Comparison of ENCODE assay signal across 8 cellular contexts in the genomic region with DNA sequence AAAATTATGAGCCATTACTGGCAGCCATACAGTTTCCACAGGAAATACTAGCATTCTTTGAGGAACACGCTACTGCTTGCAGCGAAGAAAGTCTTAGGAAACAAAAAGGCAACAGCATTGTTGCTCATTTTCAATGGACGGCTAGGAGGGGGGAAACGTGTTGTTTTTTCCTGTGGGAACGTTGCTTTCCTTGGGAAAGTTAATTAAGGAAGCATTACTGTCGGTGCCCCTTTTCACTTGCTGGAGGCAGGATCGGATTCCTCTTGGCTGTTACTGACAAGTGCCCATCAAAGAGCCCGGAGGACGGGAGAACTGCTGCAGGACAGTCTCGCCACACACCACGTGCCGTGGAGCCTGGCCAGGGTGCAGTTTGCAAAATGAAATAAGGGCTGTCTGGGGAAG. TPM values are rescaled to one million over a fixed set of nuclear protein-coding genes. Genes with fewer than 3 reads are reported as not detected.
DNase-seq lines count a peak whose midpoint lies in the region; ATAC-seq, FAIRE-seq and TF ChIP-seq lines count a peak whose summit lies in the region.

No MANE protein-coding gene starts in this region.

- no peak overlapping the region for H3K9ac ChIP-seq in HUES48 (ENCODE audit: low read depth, low read length)

- H3K27ac ChIP-seq in HUES48 (ENCODE audit: low read depth, low read length): no peak overlapping the region
- peak overlapping the region in 3 of 5 donors; percentile 70 to 73 (median 71) for H3K27ac ChIP-seq in stomach

- no peaks in the 10 kb centered on the region for H3K36me3 ChIP-seq in HUES48 (ENCODE audit: control insufficient read depth, insufficient read depth, low read length)
- H3K36me3 ChIP-seq in bronchial epithelial cell (ENCODE audit: control insufficient read depth, insufficient read depth, low read length): no peaks in the 10 kb centered on the region
- no peaks in the 10 kb centered on the region for H3K36me3 ChIP-seq in kidney epithelial cell (ENCODE audit: control insufficient read depth, insufficient read depth, low read length)
- no peaks in the 10 kb centered on the region for H3K36me3 ChIP-seq in stomach

- intact Hi-C loops in stomach (cut with DNase I; ENCODE audit: low total_unique reads): no loop called here

- H3K9me3 ChIP-seq in HUES48 (ENCODE audit: control insufficient read depth, insufficient read depth, low read length) (no peaks in the 10 kb centered on the region), stomach (no peaks in the 10 kb centered on the region)

- no peak for TF ChIP-seq CTCF in bronchial epithelial cell (IDR thresholded peaks at IDR 0.05; ENCODE audit: insufficient read depth, low read length, severe bottlenecking)
- no peak for TF ChIP-seq CTCF in kidney epithelial cell (IDR thresholded peaks at IDR 0.05; ENCODE audit: insufficient read depth, low read length, poor library complexity, severe bottlenecking)
- no peak for TF ChIP-seq CTCF in stomach (IDR thresholded peaks at IDR 0.05)

- DNase-seq in bronchial epithelial cell (ENCODE audit: low read depth) (peak; percentile 39), kidney epithelial cell (ENCODE audit: low read depth) (no peak), stomach (no peak), activated gamma-delta T cell (lab: John Stamatoyannopoulos, UW) (no peak), hippocampal formation (lab: John Stamatoyannopoulos, UW) (no peak), OCI-M2 (lab: John Stamatoyannopoulos, UW; ENCODE audit: unreplicated experiment) (no peak)

- H3K4me3 ChIP-seq in HUES48 (ENCODE audit: low read depth, low read length) (peak overlapping the region; percentile 67), bronchial epithelial cell (ENCODE audit: low read depth, low read length) (peak overlapping the region; percentile 37), kidney epithelial cell (ENCODE audit: low read depth, low read length) (peak overlapping the region; percentile 68), stomach (peak overlapping the region; percentile 57 to 72 (median 63))

- H3K4me1 ChIP-seq in HUES48 (ENCODE audit: control insufficient read depth, insufficient read depth, low read length): peaks cover 20% of the 10 kb centered on the region; the same call in 1 of the 2 replicates
- peaks cover 7 to 24% (median 22%) of the 10 kb centered on the region in 4 donors for H3K4me1 ChIP-seq in stomach

- WGBS in stomach, 5 donors: 1 to 8% (median 3%) methylated on average over 11 to 12 of the region's 12 CpGs

- no peak for FAIRE-seq in bronchial epithelial cell (lab: Jason Lieb, UNC)

- H3K27me3 ChIP-seq in HUES48 (ENCODE audit: control insufficient read depth, insufficient read depth, low read length) (peaks cover 47% of the 10 kb centered on the region), bronchial epithelial cell (ENCODE audit: control insufficient read depth, insufficient read depth, low read length) (peaks cover 10% of the 10 kb centered on the region), kidney epithelial cell (ENCODE audit: control insufficient read depth, insufficient read depth, low read length) (no peaks in the 10 kb centered on the region), stomach (peaks cover 0 to 55% (median 16%) of the 10 kb centered on the region in 3 donors)

- TF ChIP-seq POLR2A in stomach (IDR thresholded peaks at IDR 0.05): no peak

- no peak for ATAC-seq in GM21723 (IDR thresholded peaks at IDR 0.05; ENCODE audit: unreplicated experiment)

- TF ChIP-seq EP300 in stomach (IDR thresholded peaks at IDR 0.05): no peak

RNA-seq across cellular contexts. Expression of a gene that starts 1.0 kb away (rescaled TPM):
- total RNA-seq in bronchial epithelial cell (0.26 TPM in 1 of 2 replicates, not detected in the other), kidney epithelial cell (3.0 and 3.1 TPM in 2 replicates), stomach (10 to 100 TPM in 2 of 5 donors, 1 to 10 TPM in 1, under 1 TPM in 1, not detected in 1; 0.45 to 10.6 (median 6.6) TPM)
- 1 to 10 TPM in 2 of 3 donors, under 1 TPM in 1; 0.83 to 4.0 (median 2.0) TPM for polyA plus RNA-seq in stomach
